In the genomic region with DNA sequence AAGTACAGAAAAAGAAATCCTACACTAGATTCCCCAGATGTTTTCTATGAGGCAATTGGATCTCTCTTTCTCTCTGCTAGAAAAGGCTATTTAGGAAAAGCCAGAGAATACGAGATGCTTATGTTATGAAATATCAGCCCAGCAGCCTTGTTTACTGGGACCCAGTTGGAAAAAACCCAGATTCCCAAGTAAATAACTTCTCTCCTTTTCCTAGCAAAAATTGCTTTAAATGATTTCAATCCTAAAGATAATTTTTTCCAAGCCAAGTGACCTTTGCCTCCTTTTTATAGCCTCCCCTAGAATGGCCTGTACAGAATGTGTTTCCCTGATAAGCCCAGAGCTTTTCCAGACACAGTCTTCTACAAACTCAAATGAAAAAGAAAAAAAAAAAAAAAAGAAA, we compare ENCODE assay signal across 26 cellular contexts.
DNase-seq lines count a peak whose midpoint lies in the region; ATAC-seq and FAIRE-seq lines count a peak whose summit lies in the region.
"Had no signal": no experiment of that assay in that cellular context is flagged by ENCODE, and none has a peak within 500 bp of the region (broad histone marks: within the 10 kb centered on the region; RNA-seq: fewer than 3 reads in every experiment).

No MANE protein-coding gene starts in this region.

- H3K9ac ChIP-seq in adipocyte (ENCODE audit: low read length), result peak overlapping the region; percentile 77
- H3K9ac ChIP-seq in subcutaneous abdominal adipose tissue (ENCODE audit: low read length in 5 of 5), result peak overlapping the region in 1 of 5 donors; percentile 16
- H3K9ac ChIP-seq: GM23248 had no signal

- ATAC-seq in left colon, result peak; percentile 74
- no peak for ATAC-seq in activated T-cell treated with anti-CD3 and anti-CD28 coated beads, Interleukin-2, amount 50 U/mL, for 72 hours (replicated peaks in 1 of 2)
- ATAC-seq: stimulated activated effector memory CD8-positive, alpha-beta T cell treated with anti-CD3 and anti-CD28 coated beads, Interleukin-12 subunit alpha, Interleukin-12 subunit beta, amount 100 ng/mL, for 72 hours had no signal

- H3K27me3 ChIP-seq in adipocyte (replicated peaks; ENCODE audit: control insufficient read depth, insufficient read depth, low read length) (no peaks in the 10 kb centered on the region), subcutaneous abdominal adipose tissue (ENCODE audit: control insufficient read depth in 5 of 5, insufficient read depth in 4 of 5, low read length in 5 of 5) (no peaks in the 10 kb centered on the region)
- H3K27me3 ChIP-seq: suprapubic skin, vagina had no signal

- H3K36me3 ChIP-seq in adipocyte (ENCODE audit: control insufficient read depth, insufficient read depth, low read length, severe bottlenecking) (no peaks in the 10 kb centered on the region), subcutaneous abdominal adipose tissue (ENCODE audit: control insufficient read depth in 5 of 5, insufficient read depth in 5 of 5, low read length in 5 of 5) (no peaks in the 10 kb centered on the region)
- H3K36me3 ChIP-seq: neutrophil, suprapubic skin, vagina, WERI-Rb-1 had no signal

- no peaks in the 10 kb centered on the region for H3K9me3 Mint-ChIP-seq in activated T-cell treated with anti-CD3 and anti-CD28 coated beads, Interleukin-2, amount 50 U/mL, for 72 hours
- H3K9me3 Mint-ChIP-seq: activated naive CD4-positive, alpha-beta T cell treated with anti-CD3 and anti-CD28 coated beads, Interleukin-2, amount 50 U/mL, for 24 hours; central memory CD8-positive, alpha-beta T cell; HFFc6; stimulated activated effector memory CD8-positive, alpha-beta T cell treated with anti-CD3 and anti-CD28 coated beads, Interleukin-12 subunit alpha, Interleukin-12 subunit beta, amount 100 ng/mL, for 72 hours had no signal

- H3K27ac ChIP-seq in subcutaneous abdominal adipose tissue (ENCODE audit: low read depth, low read length), result peak overlapping the region; percentile 51
- H3K27ac ChIP-seq: epithelial cell of prostate, GM23248, neutrophil, suprapubic skin, WERI-Rb-1 had no signal

- H3K4me3 Mint-ChIP-seq in activated T-cell treated with anti-CD3 and anti-CD28 coated beads, Interleukin-2, amount 50 U/mL, for 72 hours, result no peak overlapping the region
- H3K4me3 Mint-ChIP-seq: activated naive CD4-positive, alpha-beta T cell treated with anti-CD3 and anti-CD28 coated beads, Interleukin-2, amount 50 U/mL, for 24 hours; CD14-positive monocyte; central memory CD8-positive, alpha-beta T cell; HFFc6; stimulated activated effector memory CD8-positive, alpha-beta T cell treated with anti-CD3 and anti-CD28 coated beads, Interleukin-12 subunit alpha, Interleukin-12 subunit beta, amount 100 ng/mL, for 72 hours had no signal

- H3K4me3 ChIP-seq in adipocyte (ENCODE audit: low read length) (peak overlapping the region; percentile 31), subcutaneous abdominal adipose tissue (ENCODE audit: low read depth in 1 of 5, low read length in 5 of 5) (no peak overlapping the region)
- H3K4me3 ChIP-seq: GM23248, smooth muscle cell, suprapubic skin, vagina had no signal

- DNase-seq in adipocyte (ENCODE audit: low read depth) (no peak), left colon (no peak), HTR-8/SVneo (ENCODE audit: insufficient read length, low spot score) (no peak), NCI-H1048 (lab: John Stamatoyannopoulos, UW) (no peak)
- DNase-seq in activated T-cell treated with anti-CD3 and anti-CD28 coated beads, Interleukin-2, amount 50 U/mL, for 72 hours, result no peak
- DNase-seq: activated CD4-positive, alpha-beta T cell treated with anti-CD3 and anti-CD28 coated beads, Interleukin-2, amount 50 U/mL, for 1 hour; aorta; GM23248; HFFc6; NCI-H1417; NCI-H2081; T-helper 9 cell had no signal

- H3K36me3 Mint-ChIP-seq in activated T-cell treated with anti-CD3 and anti-CD28 coated beads, Interleukin-2, amount 50 U/mL, for 72 hours (ENCODE audit: insufficient read depth in 2 of 2), result no peaks in the 10 kb centered on the region
- H3K36me3 Mint-ChIP-seq: activated naive CD4-positive, alpha-beta T cell treated with anti-CD3 and anti-CD28 coated beads, Interleukin-2, amount 50 U/mL, for 24 hours; CD14-positive monocyte; stimulated activated effector memory CD8-positive, alpha-beta T cell treated with anti-CD3 and anti-CD28 coated beads, Interleukin-12 subunit alpha, Interleukin-12 subunit beta, amount 100 ng/mL, for 72 hours had no signal

- no peak overlapping the region for H3K27ac Mint-ChIP-seq in activated T-cell treated with anti-CD3 and anti-CD28 coated beads, Interleukin-2, amount 50 U/mL, for 72 hours
- H3K27ac Mint-ChIP-seq: activated naive CD4-positive, alpha-beta T cell treated with anti-CD3 and anti-CD28 coated beads, Interleukin-2, amount 50 U/mL, for 24 hours; CD14-positive monocyte; HFFc6; stimulated activated effector memory CD8-positive, alpha-beta T cell treated with anti-CD3 and anti-CD28 coated beads, Interleukin-12 subunit alpha, Interleukin-12 subunit beta, amount 100 ng/mL, for 72 hours had no signal

- H3K9me3 ChIP-seq in adipocyte (ENCODE audit: control insufficient read depth, low read length) (no peaks in the 10 kb centered on the region), subcutaneous abdominal adipose tissue (ENCODE audit: control insufficient read depth in 5 of 5, low read length in 5 of 5) (no peaks in the 10 kb centered on the region)
- H3K9me3 ChIP-seq: neutrophil, suprapubic skin, vagina had no signal

- peaks cover 6% of the 10 kb centered on the region for H3K27me3 Mint-ChIP-seq in activated T-cell treated with anti-CD3 and anti-CD28 coated beads, Interleukin-2, amount 50 U/mL, for 72 hours (ENCODE audit: low read depth)
- H3K27me3 Mint-ChIP-seq: activated naive CD4-positive, alpha-beta T cell treated with anti-CD3 and anti-CD28 coated beads, Interleukin-2, amount 50 U/mL, for 24 hours had no signal

- intact Hi-C loops in left colon (cut with DNase I, micrococcal nuclease), result no loop called here

- H3K4me1 Mint-ChIP-seq in activated T-cell treated with anti-CD3 and anti-CD28 coated beads, Interleukin-2, amount 50 U/mL, for 72 hours (ENCODE audit: low read depth), result no peaks in the 10 kb centered on the region
- H3K4me1 Mint-ChIP-seq: activated naive CD4-positive, alpha-beta T cell treated with anti-CD3 and anti-CD28 coated beads, Interleukin-2, amount 50 U/mL, for 24 hours; CD14-positive monocyte; central memory CD8-positive, alpha-beta T cell; stimulated activated effector memory CD8-positive, alpha-beta T cell treated with anti-CD3 and anti-CD28 coated beads, Interleukin-12 subunit alpha, Interleukin-12 subunit beta, amount 100 ng/mL, for 72 hours had no signal

- FAIRE-seq in endometrium (lab: Jason Lieb, UNC), result peak; percentile 99
- FAIRE-seq in HTR-8/SVneo (lab: Jason Lieb, UNC), result no peak
- FAIRE-seq: frontal cortex, islet of Langerhans had no signal

- H3K4me1 ChIP-seq in adipocyte (ENCODE audit: control insufficient read depth, insufficient read depth, low read length) (peaks cover 70% of the 10 kb centered on the region), subcutaneous abdominal adipose tissue (ENCODE audit: control insufficient read depth in 5 of 5, insufficient read depth in 5 of 5, low read length in 5 of 5) (peaks cover 11 to 79% (median 63%) of the 10 kb centered on the region in 5 donors)
